ENCODE assay signal across 8 cellular contexts in the genomic region with DNA sequence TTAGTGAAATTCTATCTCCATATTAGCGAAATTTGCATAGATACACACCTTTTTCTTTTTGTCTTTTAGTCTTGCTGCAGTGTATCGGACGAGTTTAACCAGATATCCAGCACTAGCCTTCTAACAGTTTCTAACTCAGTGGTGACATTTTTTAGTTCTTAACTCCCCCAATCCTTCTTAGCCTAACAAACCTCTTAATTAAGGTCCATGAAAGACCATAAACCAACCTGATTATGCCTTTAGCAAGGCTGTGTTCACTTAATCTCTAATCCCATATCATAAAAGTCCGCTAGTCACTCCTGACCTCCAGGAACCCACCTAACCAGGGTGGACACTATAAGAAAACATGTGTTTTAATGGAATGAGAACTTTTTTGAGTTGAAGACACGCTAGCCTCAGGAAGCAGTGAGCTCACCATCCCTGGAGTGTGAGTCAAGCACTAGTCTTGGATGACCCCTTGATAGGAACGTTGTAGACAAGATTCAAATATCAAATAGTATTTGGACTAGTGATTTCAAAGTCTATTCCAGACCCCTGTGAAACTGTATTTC. TPM values are rescaled to one million over a fixed set of nuclear protein-coding genes. Genes with fewer than 3 reads are reported as not detected.
DNase-seq lines count a peak whose midpoint lies in the region; TF ChIP-seq lines count a peak whose summit lies in the region.

No MANE protein-coding gene starts in this region.

- peaks cover 48% of the 10 kb centered on the region for H3K36me3 ChIP-seq in SJSA1

- no peaks in the 10 kb centered on the region for H3K27me3 ChIP-seq in SJSA1 (replicated peaks)

- peaks cover 15% of the 10 kb centered on the region for H3K36me3 Mint-ChIP-seq in osteocyte (ENCODE audit: unreplicated experiment)

- H3K27ac ChIP-seq in SJSA1 (peak overlapping the region; percentile 94), epithelial cell of prostate (peak overlapping the region; percentile 97)

- no peaks in the 10 kb centered on the region for H3K9me3 ChIP-seq in SJSA1 (replicated peaks)

- H3K4me1 ChIP-seq in SJSA1 (replicated peaks) = peaks cover 15% of the 10 kb centered on the region

- peak overlapping the region; percentile 97 for H3K4me3 Mint-ChIP-seq in osteocyte (ENCODE audit: unreplicated experiment)

- DNase-seq in stimulated activated CD4-positive, alpha-beta T cell treated with anti-CD3 and anti-CD28 coated beads, Interleukin-15, amount 100 ng/mL, for 24 hours = peak; percentile 20
- DNase-seq in stimulated activated CD4-positive, alpha-beta T cell treated with anti-CD3 and anti-CD28 coated beads, Interleukin-2, amount 100 ng/mL, for 48 hours = no peak
- DNase-seq in SJSA1 (ENCODE audit: low read depth in 1 of 2, low spot score in 2 of 2) = peak; percentile 73 to 74
- DNase-seq in epithelial cell of prostate (ENCODE audit: low read depth, low spot score) = no peak
- DNase-seq in osteocyte (ENCODE audit: extremely low spot score, unreplicated experiment) = no peak
- no peak for DNase-seq in occipital lobe (lab: John Stamatoyannopoulos, UW)
- no peak for DNase-seq in NCI-H1930 (lab: John Stamatoyannopoulos, UW)
- no peak for DNase-seq in cerebellar nuclear complex (lab: John Stamatoyannopoulos, UW)

- TF ChIP-seq CTCF in osteocyte (IDR thresholded peaks at IDR 0.05) = no peak

- no peaks in the 10 kb centered on the region for H3K9me3 Mint-ChIP-seq in osteocyte (ENCODE audit: unreplicated experiment)

- H3K27ac Mint-ChIP-seq in osteocyte (ENCODE audit: unreplicated experiment) = peak overlapping the region; percentile 91

- H3K4me1 Mint-ChIP-seq in osteocyte (ENCODE audit: unreplicated experiment) = peaks cover 39% of the 10 kb centered on the region

- H3K27me3 Mint-ChIP-seq in osteocyte (ENCODE audit: unreplicated experiment) = no peaks in the 10 kb centered on the region

- peak overlapping the region; percentile 64 for H3K4me3 ChIP-seq in SJSA1

RNA-seq across cellular contexts. Expression of a gene that starts 9.4 kb away (rescaled TPM):
- 42.8 and 44.8 TPM in 2 replicates for total RNA-seq in SJSA1 (2014; rRNA removed; shearing (Covaris generic))
- total RNA-seq in osteocyte = 76.4 and 78.9 TPM in 2 replicates
- 143 TPM for total RNA-seq in occipital lobe

RNA-seq across cellular contexts. Expression of a gene that starts 30.6 kb away (rescaled TPM):
- 0.78 and 1.8 TPM in 2 replicates for total RNA-seq in SJSA1 (2014; rRNA removed; shearing (Covaris generic))
- total RNA-seq in osteocyte (0.84 TPM in 1 of 2 replicates, not detected in the other), occipital lobe (24.6 TPM)

RNA-seq across cellular contexts. Expression of a gene that starts 58.8 kb away (rescaled TPM):
- 6.5 and 10.6 TPM in 2 replicates for total RNA-seq in SJSA1 (2014; rRNA removed; shearing (Covaris generic))
- 10.5 and 11.1 TPM in 2 replicates for total RNA-seq in osteocyte
- 42.9 TPM for total RNA-seq in occipital lobe

Comparison
In these comparisons a context has a peak if more than half of its experiments do, and no peak if none do; other contexts are left out.
1. DNase-seq: peak in stimulated activated CD4-positive, alpha-beta T cell treated with anti-CD3 and anti-CD28 coated beads, Interleukin-15, amount 100 ng/mL, for 24 hours (single experiment) and SJSA1 (2 of 2); none in stimulated activated CD4-positive, alpha-beta T cell treated with anti-CD3 and anti-CD28 coated beads, Interleukin-2, amount 100 ng/mL, for 48 hours (0 of 2), epithelial cell of prostate (single experiment), osteocyte (single experiment), occipital lobe (single experiment), NCI-H1930 (0 of 2) and cerebellar nuclear complex (0 of 2).